Comparison of ENCODE assay signal across 23 cellular contexts in genomic region chr11:131278472-131278871, GRCh38.
A peak's percentile ranks its signal among the peaks of the same experiment; 100 is the strongest.
DNase-seq lines count a peak whose midpoint lies in the region; ATAC-seq and TF ChIP-seq lines count a peak whose summit lies in the region.
"Had no signal": no experiment of that assay in that cellular context is flagged by ENCODE, and none has a peak within 500 bp of the region (broad histone marks: within the 10 kb centered on the region; RNA-seq: fewer than 3 reads in every experiment).

No MANE protein-coding gene starts in this region.

- H3K36me3 Mint-ChIP-seq in endodermal cell (ENCODE audit: low read depth): peaks cover 3% of the 10 kb centered on the region
- H3K36me3 Mint-ChIP-seq in activated T-helper 1 cell treated with anti-CD3 and anti-CD28 coated beads, Interleukin-12 subunit alpha, Interleukin-12 subunit beta, Interleukin-2, Interleukin-4 antibody, amounts not matched to agents 30 ng/mL and 10 ng/mL and 1 ng/mL, durations not matched to agents 14 hours and 24 hours and 36 hours (ENCODE audit: low read depth): no peaks in the 10 kb centered on the region
- no peaks in the 10 kb centered on the region for H3K36me3 Mint-ChIP-seq in T-cell
- no peaks in the 10 kb centered on the region for H3K36me3 Mint-ChIP-seq in nephron progenitor cell (ENCODE audit: low read depth)

- H3K4me3 ChIP-seq in endodermal cell (ENCODE audit: low read length) (no peak overlapping the region), smooth muscle cell (no peak overlapping the region)

- H3K79me2 ChIP-seq in smooth muscle cell (ENCODE audit: low read depth): no peaks in the 10 kb centered on the region

- H3K27ac Mint-ChIP-seq in endodermal cell (no peak overlapping the region), T-cell (no peak overlapping the region), nephron progenitor cell (no peak overlapping the region)
- no peak overlapping the region for H3K27ac Mint-ChIP-seq in activated T-helper 1 cell treated with anti-CD3 and anti-CD28 coated beads, Interleukin-12 subunit alpha, Interleukin-12 subunit beta, Interleukin-2, Interleukin-4 antibody, amounts not matched to agents 30 ng/mL and 10 ng/mL and 1 ng/mL, durations not matched to agents 14 hours and 24 hours and 36 hours
- H3K27ac Mint-ChIP-seq: CD4-positive, alpha-beta T cell had no signal

- H3K9me3 ChIP-seq in endodermal cell (ENCODE audit: control insufficient read depth, low read length) (peaks cover 4% of the 10 kb centered on the region), smooth muscle cell (replicated peaks; ENCODE audit: low read depth) (no peaks in the 10 kb centered on the region)
- H3K9me3 ChIP-seq: BE2C had no signal

- H3K9ac ChIP-seq in endodermal cell (ENCODE audit: extremely low read depth, low read length, poor library complexity, severe bottlenecking) (no peak overlapping the region), smooth muscle cell (ENCODE audit: low read depth) (no peak overlapping the region)

- DNase-seq in C1 segment of cervical spinal cord (lab: John Stamatoyannopoulos, UW) (peak in 9 of 14 donors; percentile 31 to 83 (median 61)), endodermal cell (no peak), medulla oblongata (ENCODE audit: extremely low spot score) (peak; percentile 91), posterior cingulate gyrus (peak in 6 of 10 donors; percentile 29 to 89 (median 41)), smooth muscle cell (lab: John Stamatoyannopoulos, UW; ENCODE audit: unreplicated experiment) (no peak), T-cell (no peak), nephron progenitor cell (no peak)
- no peak for DNase-seq in activated T-helper 1 cell treated with anti-CD3 and anti-CD28 coated beads, Interleukin-12 subunit alpha, Interleukin-12 subunit beta, Interleukin-2, Interleukin-4 antibody, amounts not matched to agents 30 ng/mL and 10 ng/mL and 1 ng/mL, durations not matched to agents 14 hours and 24 hours and 36 hours (ENCODE audit: low spot score)
- DNase-seq: 8988T; BE2C; Caco-2; CD4-positive, alpha-beta T cell; DMS153; GOT3; KG1; NCI-H1105 treated with DMSO at 0.1 percent for 48 hours; NCI-H1694; NCI-H2227 treated with DMSO at 0.1 percent for 48 hours; NCI-H510A treated with DMSO at 0.1 percent for 48 hours; NCI-H82; OCI-M1; SHP77 had no signal

- H3K9me3 Mint-ChIP-seq in endodermal cell: peaks cover 6% of the 10 kb centered on the region
- no peaks in the 10 kb centered on the region for H3K9me3 Mint-ChIP-seq in activated T-helper 1 cell treated with anti-CD3 and anti-CD28 coated beads, Interleukin-12 subunit alpha, Interleukin-12 subunit beta, Interleukin-2, Interleukin-4 antibody, amounts not matched to agents 30 ng/mL and 10 ng/mL and 1 ng/mL, durations not matched to agents 14 hours and 24 hours and 36 hours
- H3K9me3 Mint-ChIP-seq in T-cell: peaks cover 2 to 13% (median 3%) of the 10 kb centered on the region in 3 donors
- no peaks in the 10 kb centered on the region for H3K9me3 Mint-ChIP-seq in nephron progenitor cell

- no peak overlapping the region for H3K4me2 ChIP-seq in smooth muscle cell

- H3K27me3 ChIP-seq in endodermal cell (ENCODE audit: control insufficient read depth, insufficient read depth, low read length, poor library complexity, severe bottlenecking): no peaks in the 10 kb centered on the region
- peaks cover 4% of the 10 kb centered on the region for H3K27me3 ChIP-seq in smooth muscle cell (ENCODE audit: low read depth)
- H3K27me3 ChIP-seq: BE2C had no signal

- H3F3A ChIP-seq in smooth muscle cell (ENCODE audit: low read depth): no peaks in the 10 kb centered on the region

- H3K4me3 Mint-ChIP-seq in endodermal cell (no peak overlapping the region), T-cell (no peak overlapping the region), nephron progenitor cell (no peak overlapping the region)
- H3K4me3 Mint-ChIP-seq in activated T-helper 1 cell treated with anti-CD3 and anti-CD28 coated beads, Interleukin-12 subunit alpha, Interleukin-12 subunit beta, Interleukin-2, Interleukin-4 antibody, amounts not matched to agents 30 ng/mL and 10 ng/mL and 1 ng/mL, durations not matched to agents 14 hours and 24 hours and 36 hours: no peak overlapping the region
- H3K4me3 Mint-ChIP-seq: CD4-positive, alpha-beta T cell had no signal

- H4K20me1 ChIP-seq in smooth muscle cell (ENCODE audit: low read depth): no peaks in the 10 kb centered on the region

- no peak for TF ChIP-seq CTCF in endodermal cell (conservative IDR thresholded peaks at IDR 0.05)
- TF ChIP-seq CTCF in smooth muscle cell (IDR thresholded peaks at IDR 0.05; ENCODE audit: borderline replicate concordance, insufficient read depth, poor library complexity, severe bottlenecking): no peak
- no peak for TF ChIP-seq CTCF in nephron progenitor cell (IDR thresholded peaks at IDR 0.05)

- POLR2A ChIA-PET in T-cell (lab: Charles Lee): no interaction called here

- H3K27ac ChIP-seq in endodermal cell (ENCODE audit: low read depth, low read length) (peak overlapping the region; percentile 58), smooth muscle cell (ENCODE audit: low read depth) (no peak overlapping the region)

- ATAC-seq in T-cell (replicated peaks in 1 of 4): no peak
- ATAC-seq: HCT116 had no signal

- H3K4me1 ChIP-seq in endodermal cell (ENCODE audit: control insufficient read depth, insufficient read depth, low read length) (no peaks in the 10 kb centered on the region), smooth muscle cell (ENCODE audit: low read depth) (no peaks in the 10 kb centered on the region)
- H3K4me1 ChIP-seq: BE2C, Caco-2 had no signal

- WGBS in endodermal cell (ENCODE audit: insufficient coverage in 1 of 2, insufficient read length in 1 of 2), 2 experiments: 65 to 90% methylated on average over 3 to 6 of the region's 6 CpGs
- 93% methylated on average over 6 of the region's 6 CpGs for WGBS in smooth muscle cell (ENCODE audit: low lambda C conversion rate)

- CTCF ChIA-PET in T-cell (lab: Charles Lee): no interaction called here

- H3K27me3 Mint-ChIP-seq in endodermal cell (ENCODE audit: insufficient read depth) (no peaks in the 10 kb centered on the region), T-cell (peaks cover 0 to 15% of the 10 kb centered on the region in 2 donors), nephron progenitor cell (ENCODE audit: low read depth, poor library complexity) (peaks cover 6% of the 10 kb centered on the region)
- no peaks in the 10 kb centered on the region for H3K27me3 Mint-ChIP-seq in activated T-helper 1 cell treated with anti-CD3 and anti-CD28 coated beads, Interleukin-12 subunit alpha, Interleukin-12 subunit beta, Interleukin-2, Interleukin-4 antibody, amounts not matched to agents 30 ng/mL and 10 ng/mL and 1 ng/mL, durations not matched to agents 14 hours and 24 hours and 36 hours (ENCODE audit: insufficient read depth)
- H3K27me3 Mint-ChIP-seq: CD4-positive, alpha-beta T cell had no signal

- no peak overlapping the region for H2AFZ ChIP-seq in smooth muscle cell (ENCODE audit: low read depth)

- H3K36me3 ChIP-seq in endodermal cell (ENCODE audit: control insufficient read depth, insufficient read depth, low read length): no peaks in the 10 kb centered on the region
- no peaks in the 10 kb centered on the region for H3K36me3 ChIP-seq in smooth muscle cell (ENCODE audit: low read depth)
- H3K36me3 ChIP-seq: BE2C had no signal

- H3K4me1 Mint-ChIP-seq in endodermal cell (peaks cover 23% of the 10 kb centered on the region), T-cell (no peaks in the 10 kb centered on the region), nephron progenitor cell (peaks cover 8% of the 10 kb centered on the region)
- H3K4me1 Mint-ChIP-seq in activated T-helper 1 cell treated with anti-CD3 and anti-CD28 coated beads, Interleukin-12 subunit alpha, Interleukin-12 subunit beta, Interleukin-2, Interleukin-4 antibody, amounts not matched to agents 30 ng/mL and 10 ng/mL and 1 ng/mL, durations not matched to agents 14 hours and 24 hours and 36 hours (ENCODE audit: low read depth): no peaks in the 10 kb centered on the region

- intact Hi-C loops in posterior cingulate gyrus (cut with DNase I): no loop called here
- intact Hi-C loops in activated T-helper 1 cell treated with anti-CD3 and anti-CD28 coated beads, Interleukin-12 subunit alpha, Interleukin-12 subunit beta, Interleukin-2, Interleukin-4 antibody, amounts not matched to agents 30 ng/mL and 10 ng/mL and 1 ng/mL, durations not matched to agents 14 hours and 24 hours and 36 hours (cut with micrococcal nuclease): no loop called here

Comparison
In these comparisons a context has a peak if more than half of its experiments do, and no peak if none do; other contexts are left out.
1. DNase-seq: peak in C1 segment of cervical spinal cord (9 of 14), medulla oblongata (single experiment) and posterior cingulate gyrus (6 of 10); none in endodermal cell (single experiment), activated T-helper 1 cell treated with anti-CD3 and anti-CD28 coated beads, Interleukin-12 subunit alpha, Interleukin-12 subunit beta, Interleukin-2, Interleukin-4 antibody, amounts not matched to agents 30 ng/mL and 10 ng/mL and 1 ng/mL, durations not matched to agents 14 hours and 24 hours and 36 hours (single experiment), smooth muscle cell (single experiment), T-cell (0 of 34) and nephron progenitor cell (single experiment).